Comparison of ENCODE assay signal across 8 cellular contexts in genomic region chr22:30287626-30288413, GRCh38. TPM values are rescaled to one million over a fixed set of nuclear protein-coding genes. Genes with fewer than 3 reads are reported as not detected.
DNase-seq lines count a peak whose midpoint lies in the region; ATAC-seq and TF ChIP-seq lines count a peak whose summit lies in the region.

No MANE protein-coding gene starts in this region.

- H3K36me3 Mint-ChIP-seq in GM23338 (ENCODE audit: low read depth): no peaks in the 10 kb centered on the region

- intact Hi-C loops in lower lobe of right lung (cut with DNase I): loop anchor here (10.0 kb wide), 1 partner anchor 97 kb away; the partner anchor contains the start of gene RNF215

- H2AFZ ChIP-seq in GM23338: no peak overlapping the region

- H3K36me3 ChIP-seq in GM23338 (ENCODE audit: insufficient read depth): no peaks in the 10 kb centered on the region
- peaks cover 40% of the 10 kb centered on the region for H3K36me3 ChIP-seq in lower lobe of right lung

- TF ChIP-seq CTCF in GM23338 (conservative IDR thresholded peaks at IDR 0.05; ENCODE audit: low read depth in 2 of 2) (peak; percentile 76 to 79), lower lobe of right lung (IDR thresholded peaks at IDR 0.05) (peak; percentile 79)

- H3K4me1 Mint-ChIP-seq in GM23338: peaks cover 14% of the 10 kb centered on the region; the same call in 2 of the 3 replicates

- H3K4me2 ChIP-seq in GM23338: peak overlapping the region; percentile 91

- no peaks in the 10 kb centered on the region for H3K9me2 ChIP-seq in GM23338 (ENCODE audit: insufficient read depth)

- peak overlapping the region; percentile 79 for H3K4me3 Mint-ChIP-seq in GM23338

- H3K9me3 ChIP-seq in lower lobe of right lung: no peaks in the 10 kb centered on the region

- H3K27me3 Mint-ChIP-seq in GM23338 (ENCODE audit: insufficient read depth, low read depth, poor library complexity): peaks cover 22% of the 10 kb centered on the region

- H3K4me1 ChIP-seq in GM23338 (ENCODE audit: insufficient read depth) (peaks cover 14% of the 10 kb centered on the region; the same call in 1 of the 2 replicates), lower lobe of right lung (peaks cover 47% of the 10 kb centered on the region)

- H3K27me3 ChIP-seq in GM23338 (ENCODE audit: insufficient read depth) (peaks cover 7% of the 10 kb centered on the region; the same call in 1 of the 2 replicates), lower lobe of right lung (ENCODE audit: low read depth) (no peaks in the 10 kb centered on the region)

- peak overlapping the region; percentile 78; the same call in 1 of the 2 replicates for H3K27ac ChIP-seq in GM23338 (ENCODE audit: low read depth)
- peak overlapping the region; percentile 95 for H3K27ac ChIP-seq in lower lobe of right lung

- H3K9me3 Mint-ChIP-seq in GM23338: no peaks in the 10 kb centered on the region

- peak; percentile 76 for ATAC-seq in GM23338
- ATAC-seq in lower lobe of right lung: peak; percentile 69 to 75
- ATAC-seq in HG03439 (IDR thresholded peaks at IDR 0.05; ENCODE audit: unreplicated experiment): no peak

- no peaks in the 10 kb centered on the region; the same call in 1 of the 2 replicates for H4K20me1 ChIP-seq in GM23338 (replicated peaks; ENCODE audit: insufficient read depth)

- DNase-seq in AG08396 (ENCODE audit: low spot score): peak; percentile 93
- DNase-seq in GM23338 (ENCODE audit: low spot score): peak; percentile 96
- DNase-seq in NCI-H82 treated with DMSO at 0.1 percent for 48 hours (lab: John Stamatoyannopoulos, UW; ENCODE audit: unreplicated experiment): peak; percentile 26
- DNase-seq in activated CD8-positive, alpha-beta memory T cell treated with anti-CD3 and anti-CD28 coated beads for 1 hour (ENCODE audit: extremely low read depth in 1 of 2, low read depth in 1 of 2): peak; percentile 77 to 82
- peak; percentile 76 for DNase-seq in effector CD8-positive, alpha-beta T cell (lab: John Stamatoyannopoulos, UW)
- peak; percentile 90 for DNase-seq in lower lobe of right lung
- DNase-seq in stimulated activated CD4-positive, alpha-beta T cell treated with anti-CD3 and anti-CD28 coated beads, Interleukin-4, amount 100 ng/mL, for 4 hours: peak; percentile 84 to 86

- H3K79me2 ChIP-seq in GM23338 (replicated peaks; ENCODE audit: insufficient read depth): no peaks in the 10 kb centered on the region

- H3F3A ChIP-seq in GM23338 (replicated peaks; ENCODE audit: low read depth): peaks cover 11% of the 10 kb centered on the region

- H3K4me3 ChIP-seq in GM23338 (peak overlapping the region; percentile 75), lower lobe of right lung (peak overlapping the region; percentile 96)

- H3K27ac Mint-ChIP-seq in GM23338: no peak overlapping the region

TF ChIP-seq in GM23338, 12 proteins besides CTCF, POLR2A, EP300 and RAD21:
- TF ChIP-seq EZH2 (IDR thresholded peaks at IDR 0.05; ENCODE audit: low read depth, unreplicated experiment) (no peak), ZNF114 (CRISPR knock-in tag; IDR thresholded peaks at IDR 0.05) (no peak), CREB1 (CRISPR knock-in tag; IDR thresholded peaks at IDR 0.05; ENCODE audit: low read depth) (peak; percentile 58; the same call in 1 of the 2 replicates), ZNF331 (CRISPR knock-in tag; IDR thresholded peaks at IDR 0.05; ENCODE audit: low read depth) (no peak), JUNB (IDR thresholded peaks at IDR 0.05; ENCODE audit: unreplicated experiment) (no peak)
- TF ChIP-seq, protein P1, sequence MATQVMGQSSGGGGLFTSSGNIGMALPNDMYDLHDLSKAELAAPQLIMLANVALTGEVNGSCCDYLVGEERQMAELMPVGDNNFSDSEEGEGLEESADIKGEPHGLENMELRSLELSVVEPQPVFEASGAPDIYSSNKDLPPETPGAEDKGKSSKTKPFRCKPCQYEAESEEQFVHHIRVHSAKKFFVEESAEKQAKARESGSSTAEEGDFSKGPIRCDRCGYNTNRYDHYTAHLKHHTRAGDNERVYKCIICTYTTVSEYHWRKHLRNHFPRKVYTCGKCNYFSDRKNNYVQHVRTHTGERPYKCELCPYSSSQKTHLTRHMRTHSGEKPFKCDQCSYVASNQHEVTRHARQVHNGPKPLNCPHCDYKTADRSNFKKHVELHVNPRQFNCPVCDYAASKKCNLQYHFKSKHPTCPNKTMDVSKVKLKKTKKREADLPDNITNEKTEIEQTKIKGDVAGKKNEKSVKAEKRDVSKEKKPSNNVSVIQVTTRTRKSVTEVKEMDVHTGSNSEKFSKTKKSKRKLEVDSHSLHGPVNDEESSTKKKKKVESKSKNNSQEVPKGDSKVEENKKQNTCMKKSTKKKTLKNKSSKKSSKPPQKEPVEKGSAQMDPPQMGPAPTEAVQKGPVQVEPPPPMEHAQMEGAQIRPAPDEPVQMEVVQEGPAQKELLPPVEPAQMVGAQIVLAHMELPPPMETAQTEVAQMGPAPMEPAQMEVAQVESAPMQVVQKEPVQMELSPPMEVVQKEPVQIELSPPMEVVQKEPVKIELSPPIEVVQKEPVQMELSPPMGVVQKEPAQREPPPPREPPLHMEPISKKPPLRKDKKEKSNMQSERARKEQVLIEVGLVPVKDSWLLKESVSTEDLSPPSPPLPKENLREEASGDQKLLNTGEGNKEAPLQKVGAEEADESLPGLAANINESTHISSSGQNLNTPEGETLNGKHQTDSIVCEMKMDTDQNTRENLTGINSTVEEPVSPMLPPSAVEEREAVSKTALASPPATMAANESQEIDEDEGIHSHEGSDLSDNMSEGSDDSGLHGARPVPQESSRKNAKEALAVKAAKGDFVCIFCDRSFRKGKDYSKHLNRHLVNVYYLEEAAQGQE (IDR thresholded peaks at IDR 0.05; ENCODE audit: unreplicated experiment): no peak

RNA-seq across cellular contexts. Expression of gene CASTOR1, which starts 1.5 kb away (rescaled TPM):
- 23.2 and 36.0 TPM in 2 replicates for total RNA-seq in GM23338 (2014; rRNA removed; shearing (Covaris generic))
- 11.3 and 22.0 TPM in 2 replicates for polyA plus RNA-seq in GM23338 (2016; fragmentation: Nextera tagmentation; extraction: Ambion mirVana)
- total RNA-seq in lower lobe of right lung: 16.2 TPM

RNA-seq across cellular contexts. Expression of gene OSM, which starts 21.2 kb away (rescaled TPM):
- total RNA-seq in GM23338 (2014; rRNA removed; shearing (Covaris generic)): not detected in 2 replicates
- polyA plus RNA-seq in GM23338 (2016; fragmentation: Nextera tagmentation; extraction: Ambion mirVana): not detected in 2 replicates
- total RNA-seq in lower lobe of right lung: 1.1 TPM

RNA-seq across cellular contexts. Expression of gene TBC1D10A, which starts 38.9 kb away (rescaled TPM):
- total RNA-seq in GM23338 (2014; rRNA removed; shearing (Covaris generic)): 6.0 and 8.8 TPM in 2 replicates
- polyA plus RNA-seq in GM23338 (2016; fragmentation: Nextera tagmentation; extraction: Ambion mirVana): 3.3 and 4.2 TPM in 2 replicates
- 27.4 TPM for total RNA-seq in lower lobe of right lung

RNA-seq across cellular contexts. Expression of gene LIF, which starts 41.3 kb away (rescaled TPM):
- 3.6 and 5.9 TPM in 2 replicates for total RNA-seq in GM23338 (2014; rRNA removed; shearing (Covaris generic))
- 1.2 and 1.8 TPM in 2 replicates for polyA plus RNA-seq in GM23338 (2016; fragmentation: Nextera tagmentation; extraction: Ambion mirVana)
- total RNA-seq in lower lobe of right lung: 3.1 TPM

Comparison
In these comparisons a context has a peak if more than half of its experiments do, and no peak if none do; other contexts are left out.
1. DNase-seq: peak in every context shown above with its lines; median percentile 96 in GM23338; 93 in AG08396; 90 in lower lobe of right lung; 85 in stimulated activated CD4-positive, alpha-beta T cell treated with anti-CD3 and anti-CD28 coated beads, Interleukin-4, amount 100 ng/mL, for 4 hours; 80 in activated CD8-positive, alpha-beta memory T cell treated with anti-CD3 and anti-CD28 coated beads for 1 hour; 76 in effector CD8-positive, alpha-beta T cell; 26 in NCI-H82 treated with DMSO at 0.1 percent for 48 hours.